Comparison of ENCODE assay signal across 9 cellular contexts in genomic region chr19:44889830-44890365, GRCh38. TPM values are rescaled to one million over a fixed set of nuclear protein-coding genes. Genes with fewer than 3 reads are reported as not detected.
DNase-seq lines count a peak whose midpoint lies in the region; ATAC-seq and TF ChIP-seq lines count a peak whose summit lies in the region.
"Had no signal": no experiment of that assay in that cellular context is flagged by ENCODE, and none has a peak within 500 bp of the region (broad histone marks: within the 10 kb centered on the region; RNA-seq: fewer than 3 reads in every experiment).

No MANE protein-coding gene starts in this region.

- H3K4me1 ChIP-seq in CD8-positive, alpha-beta memory T cell (ENCODE audit: insufficient read depth, low read length), result peaks cover 22% of the 10 kb centered on the region
- peaks cover 0 to 23% (median 8%) of the 10 kb centered on the region in 4 donors for H3K4me1 ChIP-seq in Peyer's patch
- H3K4me1 ChIP-seq in osteoblast (ENCODE audit: insufficient read depth, low read length), result peaks cover 22% of the 10 kb centered on the region

- H2AFZ ChIP-seq in osteoblast (ENCODE audit: low read length), result peak overlapping the region; percentile 85

- H3K4me1 Mint-ChIP-seq in CD8-positive, alpha-beta memory T cell, result peaks cover 23 to 32% (median 31%) of the 10 kb centered on the region in 3 donors

- TF ChIP-seq CTCF in Peyer's patch (IDR thresholded peaks at IDR 0.05) (no peak), epithelial cell of proximal tubule (conservative IDR thresholded peaks at IDR 0.05; ENCODE audit: low read depth, low read length) (no peak), osteoblast (IDR thresholded peaks at IDR 0.05; ENCODE audit: extremely low read depth, low read depth, low read length) (no peak)

- H3K4me2 ChIP-seq in osteoblast (ENCODE audit: insufficient read depth, low read length), result peak overlapping the region; percentile 92

- no peaks in the 10 kb centered on the region for H3K9me3 ChIP-seq in CD8-positive, alpha-beta memory T cell (ENCODE audit: low read length)
- H3K9me3 ChIP-seq in Peyer's patch (no peaks in the 10 kb centered on the region), osteoblast (ENCODE audit: low read depth, low read length) (no peaks in the 10 kb centered on the region)

- DNase-seq in CD8-positive, alpha-beta memory T cell, result no peak
- DNase-seq in Peyer's patch, result no peak
- DNase-seq in epithelial cell of proximal tubule (ENCODE audit: low read depth), result peak; percentile 6
- DNase-seq in osteoblast (ENCODE audit: insufficient read length, low spot score, missing footprints), result no peak
- no peak for DNase-seq in SKM-1 (lab: John Stamatoyannopoulos, UW; ENCODE audit: unreplicated experiment)
- no peak for DNase-seq in DMS 273 (lab: John Stamatoyannopoulos, UW; ENCODE audit: unreplicated experiment)
- DNase-seq in erythroblast (lab: John Stamatoyannopoulos, UW), result no peak

- H3K4me3 Mint-ChIP-seq in CD8-positive, alpha-beta memory T cell, result peak overlapping the region; percentile 83 to 93 (median 86)

- POLR2A ChIA-PET in CD8-positive, alpha-beta memory T cell (lab: Charles Lee), result interaction anchor here (1.0 to 1.7 kb wide), 4 partner anchors 65 to 579 kb away, joined by 3 to 6 read pairs (median 4); partner anchors contain the start of gene CLPTM1

- peak overlapping the region; percentile 68 to 96 (median 93) for H3K27ac Mint-ChIP-seq in CD8-positive, alpha-beta memory T cell

- CTCF ChIA-PET in CD8-positive, alpha-beta memory T cell (lab: Charles Lee), result interaction anchor here (0.6 to 1.8 kb wide), 3 partner anchors 14 to 170 kb away, joined by 3 to 13 read pairs (median 3); partner anchors contain the start of gene APOE

- peak overlapping the region; percentile 81 for H3K4me3 ChIP-seq in CD8-positive, alpha-beta memory T cell (ENCODE audit: low read length)
- H3K4me3 ChIP-seq in Peyer's patch, result peak overlapping the region; percentile 60 to 100 (median 64)
- peak overlapping the region; percentile 59 for H3K4me3 ChIP-seq in epithelial cell of proximal tubule (ENCODE audit: low read depth, low read length)
- peak overlapping the region; percentile 84 for H3K4me3 ChIP-seq in osteoblast (ENCODE audit: insufficient read depth, low read length)

- peaks cover 31% of the 10 kb centered on the region for H3K79me2 ChIP-seq in osteoblast (ENCODE audit: insufficient read depth, low read length)

- ATAC-seq in HG03469 (IDR thresholded peaks at IDR 0.05; ENCODE audit: unreplicated experiment), result no peak

- no peaks in the 10 kb centered on the region for H3K27me3 ChIP-seq in CD8-positive, alpha-beta memory T cell (ENCODE audit: insufficient read depth, low read length, poor library complexity, severe bottlenecking)
- H3K27me3 ChIP-seq in Peyer's patch, result no peaks in the 10 kb centered on the region
- H3K27me3 ChIP-seq in osteoblast (ENCODE audit: insufficient read depth, low read length), result no peaks in the 10 kb centered on the region

- peaks cover 12% of the 10 kb centered on the region for H4K20me1 ChIP-seq in osteoblast (ENCODE audit: insufficient read depth, low read length)

- no peaks in the 10 kb centered on the region for H3K9me3 Mint-ChIP-seq in CD8-positive, alpha-beta memory T cell

- H3K27me3 Mint-ChIP-seq in CD8-positive, alpha-beta memory T cell, result no peaks in the 10 kb centered on the region

- H3K36me3 ChIP-seq in CD8-positive, alpha-beta memory T cell (ENCODE audit: insufficient read depth, low read length), result peaks cover 18% of the 10 kb centered on the region
- H3K36me3 ChIP-seq in Peyer's patch (peaks cover 0 to 57% (median 0%) of the 10 kb centered on the region in 3 donors), osteoblast (ENCODE audit: insufficient read depth, low read length) (peaks cover 46% of the 10 kb centered on the region)

- TF ChIP-seq POLR2A in Peyer's patch (IDR thresholded peaks at IDR 0.05), result no peak
- no peak for TF ChIP-seq POLR2A in erythroblast (IDR thresholded peaks at IDR 0.05; ENCODE audit: low read length)

- peak overlapping the region; percentile 95 for H3K27ac ChIP-seq in CD8-positive, alpha-beta memory T cell (ENCODE audit: low read depth, low read length)
- H3K27ac ChIP-seq in Peyer's patch (peak overlapping the region; percentile 90 to 98 (median 94)), osteoblast (ENCODE audit: low read depth, low read length) (peak overlapping the region; percentile 95)

- H3K36me3 Mint-ChIP-seq in CD8-positive, alpha-beta memory T cell, result peaks cover 0 to 30% (median 5%) of the 10 kb centered on the region in 3 donors

RNA-seq across cellular contexts. Expression of gene TOMM40, which starts 1.2 kb away (rescaled TPM):
- 100 to 1,000 TPM; 211 to 218 TPM for total RNA-seq in CD8-positive, alpha-beta memory T cell
- 41.4 TPM for polyA plus RNA-seq in CD8-positive, alpha-beta memory T cell
- 10 to 100 TPM; 32.6 to 45.7 (median 37.5) TPM for total RNA-seq in Peyer's patch
- 99.1 and 229 TPM in 2 replicates for total RNA-seq in epithelial cell of proximal tubule
- total RNA-seq in osteoblast, result 28.3 and 31.8 TPM in 2 replicates

RNA-seq across cellular contexts. Expression of gene APOE, which starts 15.7 kb away (rescaled TPM):
- 1 to 10 TPM; 4.5 TPM for total RNA-seq in CD8-positive, alpha-beta memory T cell
- polyA plus RNA-seq in CD8-positive, alpha-beta memory T cell, result not detected
- total RNA-seq in Peyer's patch, result 100 to 1,000 TPM in 1 of 4 donors, 10 to 100 TPM in 3; 24.2 to 203 (median 51.6) TPM
- 5.9 and 46.2 TPM in 2 replicates for total RNA-seq in epithelial cell of proximal tubule
- 44.5 and 46.6 TPM in 2 replicates for total RNA-seq in osteoblast

RNA-seq across cellular contexts. Expression of gene APOC1, which starts 24.5 kb away (rescaled TPM):
- 1 to 10 TPM; 4.6 to 5.7 TPM for total RNA-seq in CD8-positive, alpha-beta memory T cell
- polyA plus RNA-seq in CD8-positive, alpha-beta memory T cell, result not detected
- 100 to 1,000 TPM in 1 of 4 donors, 10 to 100 TPM in 1, 1 to 10 TPM in 1, not detected in 1; 3.9 to 107 (median 14.2) TPM for total RNA-seq in Peyer's patch
- total RNA-seq in epithelial cell of proximal tubule, result 11.4 and 12.3 TPM in 2 replicates
- 1.2 and 1.4 TPM in 2 replicates for total RNA-seq in osteoblast

RNA-seq across cellular contexts. Expression of gene NECTIN2, which starts 43.8 kb away (rescaled TPM):
- total RNA-seq in CD8-positive, alpha-beta memory T cell, result under 1 TPM; 0.22 to 0.66 TPM
- polyA plus RNA-seq in CD8-positive, alpha-beta memory T cell, result 0.47 TPM
- 100 to 1,000 TPM in 3 of 4 donors, 10 to 100 TPM in 1; 25.6 to 171 (median 122) TPM for total RNA-seq in Peyer's patch
- total RNA-seq in epithelial cell of proximal tubule, result 216 and 264 TPM in 2 replicates
- total RNA-seq in osteoblast, result 38.9 and 46.0 TPM in 2 replicates

RNA-seq across cellular contexts. Expression of gene APOC4, which starts 52.1 kb away (rescaled TPM):
- total RNA-seq in CD8-positive, alpha-beta memory T cell, result not detected
- polyA plus RNA-seq in CD8-positive, alpha-beta memory T cell, result not detected
- total RNA-seq in Peyer's patch (not detected), epithelial cell of proximal tubule (not detected in 2 replicates), osteoblast (not detected in 2 replicates)
- total RNA-seq: mucosa of gallbladder had no signal
